ENCODE assay signal across 10 cellular contexts in genomic region chr6:11711644-11711993, GRCh38.
A peak's percentile ranks its signal among the peaks of the same experiment; 100 is the strongest.
DNase-seq lines count a peak whose midpoint lies in the region; ATAC-seq, FAIRE-seq and TF ChIP-seq lines count a peak whose summit lies in the region.
"Had no signal": no experiment of that assay in that cellular context is flagged by ENCODE, and none has a peak within 500 bp of the region (broad histone marks: within the 10 kb centered on the region; RNA-seq: fewer than 3 reads in every experiment).

No MANE protein-coding gene starts in this region.

- DNase-seq in NCI-H2227 treated with DMSO at 0.1 percent for 48 hours (lab: John Stamatoyannopoulos, UW) (peak; percentile 74), NCI-H2227 (lab: John Stamatoyannopoulos, UW; ENCODE audit: unreplicated experiment) (no peak), foreskin keratinocyte (no peak), COR-L47 (lab: John Stamatoyannopoulos, UW) (no peak), RCC 7860 (ENCODE audit: low spot score) (no peak), SHP77 treated with DMSO at 0.1 percent for 48 hours (lab: John Stamatoyannopoulos, UW) (no peak)
- DNase-seq in activated CD4-positive, alpha-beta T cell treated with anti-CD3 and anti-CD28 coated beads, Interleukin-2, amount 50 U/mL, for 48 hours: peak; percentile 76 to 83
- DNase-seq: NCI-H510A treated with DMSO at 0.1 percent for 48 hours had no signal

- ATAC-seq in foreskin keratinocyte: peak; percentile 24

- no peaks in the 10 kb centered on the region for H3K9me3 ChIP-seq in stomach smooth muscle (ENCODE audit: control insufficient read depth in 2 of 2, low read length in 2 of 2)

- H3K27ac ChIP-seq in foreskin keratinocyte (no peak overlapping the region), stomach smooth muscle (ENCODE audit: low read length) (peak overlapping the region; percentile 53)

- H3K4me3 ChIP-seq in stomach smooth muscle (ENCODE audit: low read length in 2 of 2): peak overlapping the region in 1 of 2 donors; percentile 52

- H3K36me3 ChIP-seq in stomach smooth muscle (ENCODE audit: control insufficient read depth in 2 of 2, insufficient read depth in 2 of 2, low read length in 2 of 2): no peaks in the 10 kb centered on the region

- H3K9ac ChIP-seq in stomach smooth muscle (ENCODE audit: low read length in 2 of 2): no peak overlapping the region

- H3K4me1 ChIP-seq in foreskin keratinocyte (peaks cover 5% of the 10 kb centered on the region), stomach smooth muscle (ENCODE audit: control insufficient read depth, insufficient read depth, low read length) (peaks cover 21% of the 10 kb centered on the region)

- no peak for TF ChIP-seq CTCF in foreskin keratinocyte (conservative IDR thresholded peaks at IDR 0.05)

- FAIRE-seq in RCC 7860 (lab: Jason Lieb, UNC): no peak
- FAIRE-seq: islet of Langerhans had no signal

- H3K27me3 ChIP-seq in foreskin keratinocyte (no peaks in the 10 kb centered on the region), stomach smooth muscle (ENCODE audit: control insufficient read depth in 1 of 2, insufficient read depth in 2 of 2, low read length in 2 of 2) (no peaks in the 10 kb centered on the region)

Comparison
In these comparisons a context has a peak if more than half of its experiments do, and no peak if none do; other contexts are left out.
1. DNase-seq: peak in NCI-H2227 treated with DMSO at 0.1 percent for 48 hours (single experiment) and activated CD4-positive, alpha-beta T cell treated with anti-CD3 and anti-CD28 coated beads, Interleukin-2, amount 50 U/mL, for 48 hours (2 of 2); none in NCI-H2227 (single experiment), foreskin keratinocyte (0 of 2), COR-L47 (single experiment), RCC 7860 (single experiment) and SHP77 treated with DMSO at 0.1 percent for 48 hours (single experiment).